Comparison of ENCODE assay signal across 2 cellular contexts in genomic region chr14:73785834-73786631, GRCh38.
TF ChIP-seq lines count a peak whose summit lies in the region.

No MANE protein-coding gene starts in this region.

TF ChIP-seq in Ishikawa, 13 proteins besides CTCF, POLR2A, EP300 and RAD21 (continued from another document):
- TF ChIP-seq REST (IDR thresholded peaks at IDR 0.05; ENCODE audit: low read depth): no peak
- no peak for TF ChIP-seq CREB1 (IDR thresholded peaks at IDR 0.05; ENCODE audit: low read depth)
- TF ChIP-seq CEBPB (IDR thresholded peaks at IDR 0.05): peak; percentile 99
- TF ChIP-seq MAX (IDR thresholded peaks at IDR 0.05): peak; percentile 71
- TF ChIP-seq FOXM1 (IDR thresholded peaks at IDR 0.05; ENCODE audit: borderline replicate concordance, low read depth): 0 out of 2 replicates have a peak, but pooled peaks have one; percentile 14
- no peak for TF ChIP-seq ZBTB7A (IDR thresholded peaks at IDR 0.05; ENCODE audit: low read depth)
- TF ChIP-seq YY1 (IDR thresholded peaks at IDR 0.05; ENCODE audit: low read depth): no peak

TF ChIP-seq in GM12878, 131 proteins besides CTCF, POLR2A, EP300 and RAD21 (continued from another document):
- TF ChIP-seq CUX1 (IDR thresholded peaks at IDR 0.05; ENCODE audit: insufficient replicate concordance, low read depth, low read length) (no peak), TCF7 (IDR thresholded peaks at IDR 0.05; ENCODE audit: borderline replicate concordance) (no peak), CHD2 (IDR thresholded peaks at IDR 0.05; ENCODE audit: borderline replicate concordance, low read depth, low read length) (no peak), CBX5 (IDR thresholded peaks at IDR 0.05; ENCODE audit: low read depth) (0 out of 2 replicates have a peak, but pooled peaks have one; percentile 12), USF1 (IDR thresholded peaks at IDR 0.05; ENCODE audit: borderline replicate concordance, extremely low read length, insufficient read depth, low read depth, low read length) (no peak), REST (IDR thresholded peaks at IDR 0.05; ENCODE audit: low read depth, low read length) (no peak), MEF2A (IDR thresholded peaks at IDR 0.05; ENCODE audit: insufficient read depth, low read depth, low read length) (no peak), CEBPB (IDR thresholded peaks at IDR 0.05; ENCODE audit: borderline replicate concordance in 1 of 2, low read depth in 2 of 2, low read length in 2 of 2) (peak in 1 of 2 experiments; percentile 85; a peak in 1 of 4 replicates), TAF1 (IDR thresholded peaks at IDR 0.05; ENCODE audit: borderline replicate concordance, low read depth, low read length) (peak; percentile 63; the same call in 1 of the 2 replicates), CBFB (IDR thresholded peaks at IDR 0.05; ENCODE audit: low read depth) (0 out of 2 replicates have a peak, but pooled peaks have one; percentile 24), EED (IDR thresholded peaks at IDR 0.05; ENCODE audit: low read depth) (peak; percentile 10; the same call in 1 of the 2 replicates), DPF2 (IDR thresholded peaks at IDR 0.05) (no peak), EZH2 (IDR thresholded peaks at IDR 0.05; ENCODE audit: borderline replicate concordance, control insufficient read depth, low read depth, low read length) (no peak), HDAC6 (IDR thresholded peaks at IDR 0.05; ENCODE audit: unreplicated experiment) (no peak), YY1 (IDR thresholded peaks at IDR 0.05; ENCODE audit: low read depth, low read length) (no peak), PBX3 (IDR thresholded peaks at IDR 0.05; ENCODE audit: insufficient replicate concordance, low read depth, low read length) (no peak), MXI1 (IDR thresholded peaks at IDR 0.05; ENCODE audit: low read depth, low read length) (peak; percentile 80), ETV6 (conservative IDR thresholded peaks at IDR 0.05 in 1 of 2, IDR thresholded peaks at IDR 0.05 in 1 of 2; ENCODE audit: borderline replicate concordance in 1 of 2, low read depth in 1 of 2) (no peak; a peak in 1 of 4 replicates), SKIL (IDR thresholded peaks at IDR 0.05; ENCODE audit: low read depth, poor library complexity, severe bottlenecking) (no peak), ATF7 (IDR thresholded peaks at IDR 0.05; ENCODE audit: low read depth) (no peak), MLLT1 (IDR thresholded peaks at IDR 0.05) (peak; percentile 70; the same call in 1 of the 2 replicates), FOXM1 (IDR thresholded peaks at IDR 0.05; ENCODE audit: low read depth, low read length) (no peak), RUNX3 (IDR thresholded peaks at IDR 0.05; ENCODE audit: low read length) (0 out of 2 replicates have a peak, but pooled peaks have one; percentile 4), RCOR1 (conservative IDR thresholded peaks at IDR 0.05; ENCODE audit: low read depth, low read length) (no peak), NBN (IDR thresholded peaks at IDR 0.05) (no peak; the same call in 1 of the 2 replicates), STAT3 (IDR thresholded peaks at IDR 0.05; ENCODE audit: low read depth, low read length) (no peak), PRDM15 (CRISPR knock-in tag; IDR thresholded peaks at IDR 0.05) (no peak), SMAD5 (IDR thresholded peaks at IDR 0.05; ENCODE audit: low read depth) (no peak), CREB1 (IDR thresholded peaks at IDR 0.05; ENCODE audit: low read depth) (no peak)
